22 cellular contexts compared by ENCODE assay signal in the genomic region with DNA sequence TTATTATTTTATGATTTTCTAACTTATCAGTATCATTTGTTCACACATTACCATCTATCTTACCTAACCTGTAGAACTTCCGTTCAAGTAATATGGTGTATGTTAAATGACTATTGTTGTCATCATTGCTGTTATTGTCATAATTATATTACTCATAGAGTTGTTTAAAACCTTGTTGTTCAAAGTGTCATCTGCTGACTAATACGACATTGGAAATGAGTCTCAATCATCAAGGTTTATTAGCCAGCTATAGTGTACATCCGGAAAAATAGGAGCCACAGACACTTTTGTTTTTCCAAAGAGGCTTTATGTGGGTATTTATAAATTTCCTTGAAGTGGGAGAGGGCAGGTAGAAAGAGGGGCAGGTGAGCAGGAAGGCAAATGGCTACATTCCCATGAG.
"Had no signal": no experiment of that assay in that cellular context is flagged by ENCODE, and none has a peak within 500 bp of the region (broad histone marks: within the 10 kb centered on the region; RNA-seq: fewer than 3 reads in every experiment).

No MANE protein-coding gene starts in this region.

- H3K9ac ChIP-seq: neural progenitor cell, parathyroid adenoma had no signal

- H2AFZ ChIP-seq: neural progenitor cell, parathyroid adenoma had no signal

- H3K36me3 ChIP-seq: esophagus muscularis mucosa, neural progenitor cell, tibial nerve had no signal

- DNase-seq: activated CD4-positive, alpha-beta T cell treated with anti-CD3 and anti-CD28 coated beads for 36 hours; activated CD4-positive, CD25-positive, alpha-beta regulatory T cell; activated naive CD4-positive, alpha-beta T cell; activated T-cell treated with anti-CD3 and anti-CD28 coated beads for 4 hours; activated T-cell treated with anti-CD3 and anti-CD28 coated beads, Interleukin-2, amount 50 U/mL, for 72 hours; aorta; caudate nucleus; cortex of kidney; effector memory CD8-positive, alpha-beta T cell; foreskin keratinocyte; islet precursor cell; midbrain; naive thymus-derived CD8-positive, alpha-beta T cell; occipital lobe; psoas muscle; stimulated activated CD4-positive, alpha-beta T cell treated with anti-CD3 and anti-CD28 coated beads, Interleukin-2, amount 100 ng/mL, for 48 hours; stimulated activated naive CD4-positive, alpha-beta T cell treated with Interleukin-2 at 50 U/mL for 16 hours had no signal

- H3K4me2 ChIP-seq: neural progenitor cell had no signal

- H3K79me2 ChIP-seq: parathyroid adenoma had no signal

- ATAC-seq: activated CD4-positive, alpha-beta T cell treated with anti-CD3 and anti-CD28 coated beads for 36 hours; activated naive CD4-positive, alpha-beta T cell treated with anti-CD3 and anti-CD28 coated beads, Interleukin-2, amount 50 U/mL, for 72 hours; activated T-cell treated with anti-CD3 and anti-CD28 coated beads, Interleukin-2, amount 50 U/mL, for 72 hours; effector memory CD8-positive, alpha-beta T cell; foreskin keratinocyte; naive thymus-derived CD8-positive, alpha-beta T cell; psoas muscle had no signal

- H3K9me3 ChIP-seq: esophagus muscularis mucosa, psoas muscle had no signal

- H3K27me3 ChIP-seq: esophagus muscularis mucosa, foreskin keratinocyte, neural progenitor cell, tibial nerve had no signal

- H3K4me1 ChIP-seq: foreskin keratinocyte, neural progenitor cell, parathyroid adenoma, tibial nerve had no signal

- H3K4me3 ChIP-seq: esophagus muscularis mucosa, neural progenitor cell, psoas muscle, tibial nerve had no signal

- H3K27ac ChIP-seq: esophagus muscularis mucosa, foreskin keratinocyte, neural progenitor cell, parathyroid adenoma, psoas muscle, tibial nerve had no signal
